In the genomic region with DNA sequence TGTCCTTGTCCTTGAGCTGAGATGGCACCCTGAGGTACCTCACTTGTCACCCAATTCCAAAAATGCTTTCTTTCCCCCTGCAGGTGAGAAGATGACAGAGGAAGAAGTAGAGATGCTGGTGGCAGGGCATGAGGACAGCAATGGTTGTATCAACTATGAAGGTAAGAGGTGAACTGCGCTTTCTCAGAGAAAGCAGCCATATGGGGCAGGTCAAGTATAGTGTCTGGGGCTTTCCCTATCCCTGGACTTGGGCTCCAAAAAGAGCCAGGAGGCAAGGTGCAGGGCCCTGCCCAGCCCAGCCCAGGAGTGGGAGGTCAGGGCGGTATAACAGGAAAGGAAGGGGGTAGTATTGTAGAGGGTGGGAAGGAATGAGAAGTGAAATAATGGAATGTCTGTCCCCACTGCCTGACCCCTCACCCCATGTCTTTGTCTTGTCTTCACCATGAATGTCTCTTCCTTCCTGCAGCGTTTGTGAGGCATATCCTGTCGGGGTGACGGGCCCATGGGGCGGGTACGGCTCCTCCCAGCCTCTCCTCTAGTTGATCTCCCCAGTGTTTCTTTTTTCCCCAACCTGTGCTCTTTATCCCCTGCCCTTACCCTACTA, we compare ENCODE assay signal across 1 cellular context.
TF ChIP-seq lines count a peak whose summit lies in the region.

No MANE protein-coding gene starts in this region.

TF ChIP-seq in endothelial cell of umbilical vein, 7 proteins besides CTCF, POLR2A, EP300 and RAD21:
- TF ChIP-seq JUN (IDR thresholded peaks at IDR 0.05; ENCODE audit: borderline replicate concordance, insufficient read depth, insufficient read length, low read depth) (peak; percentile 65), FOS (IDR thresholded peaks at IDR 0.05; ENCODE audit: borderline replicate concordance, insufficient read depth, low read length) (peak; percentile 86), EZH2 (IDR thresholded peaks at IDR 0.05; ENCODE audit: borderline replicate concordance, low read depth, low read length, severe bottlenecking) (no peak), POLR2AphosphoS5 (IDR thresholded peaks at IDR 0.05; ENCODE audit: insufficient read depth, low read depth, low read length) (peak; percentile 96)
- TF ChIP-seq, protein P1, sequence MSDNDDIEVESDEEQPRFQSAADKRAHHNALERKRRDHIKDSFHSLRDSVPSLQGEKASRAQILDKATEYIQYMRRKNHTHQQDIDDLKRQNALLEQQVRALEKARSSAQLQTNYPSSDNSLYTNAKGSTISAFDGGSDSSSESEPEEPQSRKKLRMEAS (IDR thresholded peaks at IDR 0.05; ENCODE audit: insufficient read depth, insufficient read length) = no peak
